8 cellular contexts compared by ENCODE assay signal in genomic region chr16:2147981-2148671, GRCh38. TPM values are rescaled to one million over a fixed set of nuclear protein-coding genes. Genes with fewer than 3 reads are reported as not detected.
DNase-seq lines count a peak whose midpoint lies in the region; ATAC-seq and TF ChIP-seq lines count a peak whose summit lies in the region.

A gene with protein sequence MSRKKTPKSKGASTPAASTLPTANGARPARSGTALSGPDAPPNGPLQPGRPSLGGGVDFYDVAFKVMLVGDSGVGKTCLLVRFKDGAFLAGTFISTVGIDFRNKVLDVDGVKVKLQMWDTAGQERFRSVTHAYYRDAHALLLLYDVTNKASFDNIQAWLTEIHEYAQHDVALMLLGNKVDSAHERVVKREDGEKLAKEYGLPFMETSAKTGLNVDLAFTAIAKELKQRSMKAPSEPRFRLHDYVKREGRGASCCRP (plus strand): TSS chr16:2148625. CDS start chr16:2148784, 159 bp downstream.

- no peaks in the 10 kb centered on the region for H3K27me3 Mint-ChIP-seq in stimulated activated memory B cell treated with anti-CD40 and anti-IgM and Interleukin-4, amounts not matched to agents 10 μg/mL and 1 μg/mL and 100 μg/mL, for 72 hours

- no peak for TF ChIP-seq CTCF in right lobe of liver (IDR thresholded peaks at IDR 0.05)

- H3K4me3 ChIP-seq in H7 (ENCODE audit: insufficient read depth, low read depth, low read length) (peak within 1 kb of the TSS; percentile 70), right lobe of liver (peak within 1 kb of the TSS; percentile 42 to 61 (median 53))

- DNase-seq in AG08395 (ENCODE audit: low spot score), result peak; percentile 73
- peak; percentile 97 for DNase-seq in H7
- DNase-seq in NCI-H2227 (lab: John Stamatoyannopoulos, UW; ENCODE audit: unreplicated experiment), result peak; percentile 76
- peak; percentile 39 to 53 for DNase-seq in activated CD4-positive, alpha-beta T cell treated with anti-CD3 and anti-CD28 coated beads, Interleukin-2, amount 50 U/mL, for 48 hours
- DNase-seq in effector CD8-positive, alpha-beta T cell (lab: John Stamatoyannopoulos, UW), result peak; percentile 35
- DNase-seq in right lobe of liver, result peak; percentile 94 to 98 (median 96)

- peak within 1 kb of the TSS; percentile 51 to 71 (median 70) for H3K27ac ChIP-seq in right lobe of liver

- intact Hi-C loops in right lobe of liver (cut with DNase I), result loop anchor here (5.0 kb wide), 2 partner anchors 121 to 126 kb away; partner anchors contain the start of gene NHERF2 (in 1 of the 2)

- no CpG with 5 or more reads among the region's 55 CpGs for WGBS in right lobe of liver (ENCODE audit: insufficient coverage, low coverage, low lambda C conversion rate, missing lambda C conversion rate)

- H3K36me3 ChIP-seq in H7 (replicated peaks; ENCODE audit: control insufficient read depth, insufficient read depth, low read length), result peaks cover 6% of the 10 kb centered on the region
- H3K36me3 ChIP-seq in right lobe of liver, result peaks cover 0 to 7% (median 0%) of the 10 kb centered on the region in 4 donors

- peak within 1 kb of the TSS; percentile 25 for H3K27ac Mint-ChIP-seq in stimulated activated memory B cell treated with anti-CD40 and anti-IgM and Interleukin-4, amounts not matched to agents 10 μg/mL and 1 μg/mL and 100 μg/mL, for 72 hours

- H3K4me3 Mint-ChIP-seq in stimulated activated memory B cell treated with anti-CD40 and anti-IgM and Interleukin-4, amounts not matched to agents 10 μg/mL and 1 μg/mL and 100 μg/mL, for 72 hours, result peak within 1 kb of the TSS; percentile 62

- H3K27me3 ChIP-seq in H7 (ENCODE audit: control insufficient read depth, insufficient read depth, low read length) (no peaks in the 10 kb centered on the region), right lobe of liver (no peaks in the 10 kb centered on the region)

- TF ChIP-seq POLR2A in right lobe of liver (IDR thresholded peaks at IDR 0.05), result peak; percentile 69

- peaks cover 16% of the 10 kb centered on the region for H3K36me3 Mint-ChIP-seq in stimulated activated memory B cell treated with anti-CD40 and anti-IgM and Interleukin-4, amounts not matched to agents 10 μg/mL and 1 μg/mL and 100 μg/mL, for 72 hours

- ATAC-seq in right lobe of liver, result peak; percentile 78 to 85 (median 80)
- ATAC-seq in stimulated activated memory B cell treated with anti-CD40 and anti-IgM and Interleukin-4, amounts not matched to agents 10 μg/mL and 1 μg/mL and 100 μg/mL, for 72 hours, result peak; percentile 73
- ATAC-seq in GM18517 (IDR thresholded peaks at IDR 0.05; ENCODE audit: unreplicated experiment), result no peak

- peaks cover 38% of the 10 kb centered on the region for H3K4me1 Mint-ChIP-seq in stimulated activated memory B cell treated with anti-CD40 and anti-IgM and Interleukin-4, amounts not matched to agents 10 μg/mL and 1 μg/mL and 100 μg/mL, for 72 hours

- no peaks in the 10 kb centered on the region for H3K9me3 ChIP-seq in right lobe of liver

- H3K9me3 Mint-ChIP-seq in stimulated activated memory B cell treated with anti-CD40 and anti-IgM and Interleukin-4, amounts not matched to agents 10 μg/mL and 1 μg/mL and 100 μg/mL, for 72 hours, result no peaks in the 10 kb centered on the region

- peaks cover 0 to 56% (median 23%) of the 10 kb centered on the region in 4 donors for H3K4me1 ChIP-seq in right lobe of liver

RNA-seq across cellular contexts. Expression of the gene that starts here (rescaled TPM):
- total RNA-seq in H7 (2014; rRNA removed; shearing (Covaris generic)), result 9.2 and 10.7 TPM in 2 replicates
- total RNA-seq in right lobe of liver, result 10 to 100 TPM in 3 of 6 experiments, 1 to 10 TPM in 3; 3.8 to 14.6 (median 8.7) TPM

Comparison
In these comparisons a context has a peak if more than half of its experiments do, and no peak if none do; other contexts are left out.
1. DNase-seq: peak in every context shown above with its lines; median percentile 97 in H7; 96 in right lobe of liver; 76 in NCI-H2227; 73 in AG08395; 46 in activated CD4-positive, alpha-beta T cell treated with anti-CD3 and anti-CD28 coated beads, Interleukin-2, amount 50 U/mL, for 48 hours; 35 in effector CD8-positive, alpha-beta T cell.